ENCODE assay signal across 25 cellular contexts in genomic region chr17:62664336-62665120, GRCh38.
"Had no signal": no experiment of that assay in that cellular context is flagged by ENCODE, and none has a peak within 500 bp of the region (broad histone marks: within the 10 kb centered on the region; RNA-seq: fewer than 3 reads in every experiment).

No MANE protein-coding gene starts in this region.

- H3K4me3 Mint-ChIP-seq: activated CD8-positive, alpha-beta T cell treated with anti-CD3 and anti-CD28 coated beads for 36 hours; activated T-cell treated with anti-CD3 and anti-CD28 coated beads, Interleukin-2, amount 50 U/mL, for 4 hours; activated T-helper 17 cell treated with anti-CD3 and anti-CD28 coated beads, Interleukin-2, amount 50 U/mL, for 72 hours; naive thymus-derived CD4-positive, alpha-beta T cell had no signal

- ATAC-seq: activated CD8-positive, alpha-beta T cell treated with anti-CD3 and anti-CD28 coated beads for 36 hours; activated naive CD4-positive, alpha-beta T cell treated with anti-CD3 and anti-CD28 coated beads, Interleukin-2, amount 50 U/mL, for 72 hours; activated T-cell treated with anti-CD3 and anti-CD28 coated beads, Interleukin-2, amount 50 U/mL, for 4 hours; activated T-helper 17 cell treated with anti-CD3 and anti-CD28 coated beads, Interleukin-2, amount 50 U/mL, for 72 hours; body of pancreas; naive thymus-derived CD4-positive, alpha-beta T cell had no signal

- H3K27ac Mint-ChIP-seq: activated CD8-positive, alpha-beta T cell treated with anti-CD3 and anti-CD28 coated beads for 36 hours; activated naive CD4-positive, alpha-beta T cell treated with anti-CD3 and anti-CD28 coated beads, Interleukin-2, amount 50 U/mL, for 72 hours; activated T-helper 17 cell treated with anti-CD3 and anti-CD28 coated beads, Interleukin-2, amount 50 U/mL, for 72 hours had no signal

- H3K4me1 Mint-ChIP-seq: activated T-helper 17 cell treated with anti-CD3 and anti-CD28 coated beads, Interleukin-2, amount 50 U/mL, for 72 hours had no signal

- H3K27ac ChIP-seq: adrenal gland, body of pancreas, colonic mucosa, left ventricle myocardium inferior, parathyroid adenoma, right atrium auricular region, suprapubic skin, tibial artery had no signal

- H3K36me3 ChIP-seq: adrenal gland, colonic mucosa, right atrium auricular region had no signal

- H3K9ac ChIP-seq: parathyroid adenoma had no signal

- H3K4me3 ChIP-seq: adrenal gland, body of pancreas, colonic mucosa, left ventricle myocardium inferior, right atrium auricular region, suprapubic skin, tibial artery had no signal

- H3K27me3 ChIP-seq: adrenal gland, body of pancreas, colonic mucosa, right atrium auricular region, suprapubic skin, tibial artery had no signal

- H3K27me3 Mint-ChIP-seq: activated T-helper 17 cell treated with anti-CD3 and anti-CD28 coated beads, Interleukin-2, amount 50 U/mL, for 72 hours had no signal

- H3K4me1 ChIP-seq: adrenal gland, body of pancreas, colonic mucosa, left ventricle myocardium inferior, parathyroid adenoma, right atrium auricular region, tibial artery had no signal

- DNase-seq: activated CD4-positive, alpha-beta T cell treated with anti-CD3 and anti-CD28 coated beads, Interleukin-2, amount 50 U/mL, for 1 hour; activated CD8-positive, alpha-beta T cell treated with anti-CD3 and anti-CD28 coated beads for 36 hours; activated naive CD4-positive, alpha-beta T cell; activated T-cell treated with anti-CD3 and anti-CD28 coated beads, Interleukin-2, amount 50 U/mL, for 4 hours; adrenal gland; body of pancreas; cerebellar nuclear complex; colonic mucosa; effector CD8-positive, alpha-beta T cell; glutamatergic neuron; islet precursor cell; left ventricle myocardium inferior; midbrain; naive thymus-derived CD4-positive, alpha-beta T cell; nucleus accumbens; stimulated activated CD4-positive, alpha-beta T cell treated with anti-CD3 and anti-CD28 coated beads, Interleukin-15, amount 100 ng/mL, for 24 hours; stimulated activated CD4-positive, alpha-beta T cell treated with anti-CD3 and anti-CD28 coated beads, Interleukin-2, amount 100 ng/mL, for 24 hours; stimulated activated naive CD4-positive, alpha-beta T cell; T-helper 2 cell; tibial artery had no signal

- H3K9me3 ChIP-seq: adrenal gland, body of pancreas, colonic mucosa, suprapubic skin had no signal
